ENCODE assay signal across 8 cellular contexts in genomic region chr3:129026728-129027543, GRCh38. TPM values are rescaled to one million over a fixed set of nuclear protein-coding genes. Genes with fewer than 3 reads are reported as not detected.
DNase-seq lines count a peak whose midpoint lies in the region; ATAC-seq and TF ChIP-seq lines count a peak whose summit lies in the region.

No MANE protein-coding gene starts in this region.

- H3K9ac ChIP-seq in SU-DHL-6 (ENCODE audit: low read length), result peak overlapping the region; percentile 46

- peak overlapping the region; percentile 69 for H3K4me2 ChIP-seq in SU-DHL-6 (ENCODE audit: low read depth, low read length, poor library complexity, severe bottlenecking)

- peak; percentile 69 for TF ChIP-seq CTCF in GM12873 (IDR thresholded peaks at IDR 0.05; ENCODE audit: insufficient read depth, low read depth, low read length, missing control alignments)
- peak; percentile 58 for TF ChIP-seq CTCF in SU-DHL-6 (IDR thresholded peaks at IDR 0.05; ENCODE audit: insufficient read depth, low read length, poor library complexity, severe bottlenecking)
- peak in 4 of 6 experiments; percentile 26 to 75 (median 66) for TF ChIP-seq CTCF in adrenal gland (IDR thresholded peaks at IDR 0.05)
- TF ChIP-seq CTCF in right atrium auricular region (IDR thresholded peaks at IDR 0.05), result peak; percentile 67 to 88
- TF ChIP-seq CTCF in psoas muscle (IDR thresholded peaks at IDR 0.05), result peak; percentile 62
- peak; percentile 38 to 83 (median 74) for TF ChIP-seq CTCF in uterus (IDR thresholded peaks at IDR 0.05)

- H3K4me1 ChIP-seq in adrenal gland (replicated peaks in 1 of 2), result peaks cover 0 to 22% of the 10 kb centered on the region in 2 donors
- H3K4me1 ChIP-seq in right atrium auricular region, result peaks cover 0 to 49% of the 10 kb centered on the region in 2 donors
- peaks cover 7% of the 10 kb centered on the region for H3K4me1 ChIP-seq in psoas muscle
- H3K4me1 ChIP-seq in uterus, result no peaks in the 10 kb centered on the region

- no peaks in the 10 kb centered on the region for H3K9me2 ChIP-seq in SU-DHL-6 (replicated peaks; ENCODE audit: insufficient read depth, low read length)

- peak overlapping the region; percentile 92 for H2AFZ ChIP-seq in SU-DHL-6 (ENCODE audit: low read depth, low read length, severe bottlenecking)

- no peaks in the 10 kb centered on the region for H4K20me1 ChIP-seq in SU-DHL-6 (ENCODE audit: low read depth, low read length)

- no peaks in the 10 kb centered on the region for H3K27me3 ChIP-seq in SU-DHL-6 (ENCODE audit: low read length)
- H3K27me3 ChIP-seq in adrenal gland, result no peaks in the 10 kb centered on the region
- no peaks in the 10 kb centered on the region for H3K27me3 ChIP-seq in right atrium auricular region
- H3K27me3 ChIP-seq in psoas muscle (ENCODE audit: insufficient read depth in 3 of 3, low read length in 2 of 3), result no peaks in the 10 kb centered on the region
- no peaks in the 10 kb centered on the region for H3K27me3 ChIP-seq in uterus

- H3K79me2 ChIP-seq in SU-DHL-6 (ENCODE audit: insufficient read depth, low read length), result no peaks in the 10 kb centered on the region

- no peaks in the 10 kb centered on the region for H3F3A ChIP-seq in SU-DHL-6 (ENCODE audit: insufficient read depth)

- H3K36me3 ChIP-seq in SU-DHL-6 (ENCODE audit: low read length) (no peaks in the 10 kb centered on the region), adrenal gland (replicated peaks in 1 of 2) (no peaks in the 10 kb centered on the region), right atrium auricular region (no peaks in the 10 kb centered on the region), psoas muscle (ENCODE audit: insufficient read depth in 1 of 2, low read depth in 1 of 2) (no peaks in the 10 kb centered on the region), uterus (no peaks in the 10 kb centered on the region)

- intact Hi-C loops in adrenal gland (cut with DNase I) (no loop called here), psoas muscle (cut with DNase I) (no loop called here), uterus (cut with DNase I; ENCODE audit: low total_unique reads) (no loop called here)

- no peak overlapping the region for H3K27ac ChIP-seq in SU-DHL-6 (ENCODE audit: low read depth, low read length)
- H3K27ac ChIP-seq in adrenal gland, result peak overlapping the region in 3 of 5 donors; percentile 12 to 62 (median 52)
- H3K27ac ChIP-seq in right atrium auricular region, result peak overlapping the region; percentile 60 to 72
- no peak overlapping the region for H3K27ac ChIP-seq in psoas muscle
- peak overlapping the region; percentile 31 to 74 for H3K27ac ChIP-seq in uterus

- ATAC-seq in HG02642 (IDR thresholded peaks at IDR 0.05; ENCODE audit: poor library complexity, unreplicated experiment) (peak; percentile 98), psoas muscle (peak; percentile 96 to 98 (median 96))

- peak; percentile 92 for DNase-seq in NCI-H1092 (lab: John Stamatoyannopoulos, UW)
- DNase-seq in adrenal gland, result peak; percentile 87 to 95 (median 92)
- peak; percentile 95 for DNase-seq in right atrium auricular region (ENCODE audit: low spot score)
- DNase-seq in psoas muscle, result peak; percentile 88 to 94
- peak; percentile 84 to 85 for DNase-seq in uterus

- H3K9me3 ChIP-seq in SU-DHL-6 (ENCODE audit: insufficient read depth, low read length), result no peaks in the 10 kb centered on the region
- no peaks in the 10 kb centered on the region for H3K9me3 ChIP-seq in adrenal gland (replicated peaks in 1 of 3)
- H3K9me3 ChIP-seq in right atrium auricular region, result no peaks in the 10 kb centered on the region
- peaks cover 3% of the 10 kb centered on the region for H3K9me3 ChIP-seq in psoas muscle
- H3K9me3 ChIP-seq in uterus, result no peaks in the 10 kb centered on the region

- peak overlapping the region; percentile 36 for H3K4me3 ChIP-seq in SU-DHL-6 (ENCODE audit: insufficient read depth, low read length, poor library complexity, severe bottlenecking)
- peak overlapping the region in 1 of 4 donors; percentile 68 for H3K4me3 ChIP-seq in adrenal gland
- H3K4me3 ChIP-seq in right atrium auricular region, result peak overlapping the region; percentile 48 to 60
- peak overlapping the region; percentile 68 for H3K4me3 ChIP-seq in psoas muscle
- peak overlapping the region; percentile 17 to 37 for H3K4me3 ChIP-seq in uterus

- WGBS in adrenal gland, 4 donors, result 3 to 14% (median 6%) methylated on average over 15 to 54 of the region's 54 CpGs
- 7 to 9% (median 7%) methylated on average over 53 to 54 of the region's 54 CpGs for WGBS in psoas muscle, 3 donors

- TF ChIP-seq POLR2A in adrenal gland (IDR thresholded peaks at IDR 0.05), result peak in 1 of 2 donors; percentile 38
- TF ChIP-seq POLR2A in uterus (IDR thresholded peaks at IDR 0.05), result peak; percentile 32 to 66

RNA-seq across cellular contexts. Expression of gene EFCC1, which starts 25.8 kb away (rescaled TPM):
- total RNA-seq in adrenal gland (1 to 10 TPM in 7 of 8 donors, under 1 TPM in 1; 0.60 to 4.7 (median 1.8) TPM), right atrium auricular region (1 to 10 TPM; 1.2 to 1.5 TPM), psoas muscle (1 to 10 TPM in 2 of 4 donors, under 1 TPM in 2; 0.38 to 1.5 (median 0.74) TPM), uterus (1 to 10 TPM; 1.2 to 9.2 (median 4.5) TPM)
- polyA plus RNA-seq in adrenal gland (1 to 10 TPM in 2 of 3 donors, under 1 TPM in 1; 0.46 to 6.0 (median 1.9) TPM), psoas muscle (under 1 TPM; 0.11 to 0.68 (median 0.26) TPM)

RNA-seq across cellular contexts. Expression of gene CFAP92, which starts 33.1 kb away (rescaled TPM):
- 1 to 10 TPM in 2 of 8 donors, under 1 TPM in 5, not detected in 1; 0.14 to 1.9 (median 0.29) TPM for total RNA-seq in adrenal gland
- under 1 TPM; 0.27 to 0.48 (median 0.48) TPM for polyA plus RNA-seq in adrenal gland
- not detected for total RNA-seq in right atrium auricular region
- total RNA-seq in psoas muscle, result under 1 TPM; 0.07 to 0.86 (median 0.23) TPM
- under 1 TPM; 0.09 to 0.16 (median 0.13) TPM for polyA plus RNA-seq in psoas muscle
- 1 to 10 TPM in 2 of 4 donors, under 1 TPM in 1, not detected in 1; 0.95 to 3.5 (median 2.1) TPM for total RNA-seq in uterus

RNA-seq across cellular contexts. Expression of gene GP9, which starts 33.6 kb away (rescaled TPM):
- total RNA-seq in adrenal gland (not detected), right atrium auricular region (not detected), psoas muscle (not detected), uterus (under 1 TPM in 1 of 4 donors, not detected in 3; 0.35 TPM)
- polyA plus RNA-seq in adrenal gland (under 1 TPM in 1 of 3 donors, not detected in 2; 0.13 TPM), psoas muscle (under 1 TPM; 0.04 to 0.21 (median 0.09) TPM)

Comparison
In these comparisons a context has a peak if more than half of its experiments do, and no peak if none do; other contexts are left out.
1. H3K27ac ChIP-seq: peak in adrenal gland (3 of 5), right atrium auricular region (2 of 2) and uterus (2 of 2); none in SU-DHL-6 (single experiment) and psoas muscle (single experiment).
2. Peak in every context shown above with its lines, with median percentiles within 50 percentile points of each other: CTCF ChIP-seq and DNase-seq.